ENCODE assay signal across 24 cellular contexts in the genomic region with DNA sequence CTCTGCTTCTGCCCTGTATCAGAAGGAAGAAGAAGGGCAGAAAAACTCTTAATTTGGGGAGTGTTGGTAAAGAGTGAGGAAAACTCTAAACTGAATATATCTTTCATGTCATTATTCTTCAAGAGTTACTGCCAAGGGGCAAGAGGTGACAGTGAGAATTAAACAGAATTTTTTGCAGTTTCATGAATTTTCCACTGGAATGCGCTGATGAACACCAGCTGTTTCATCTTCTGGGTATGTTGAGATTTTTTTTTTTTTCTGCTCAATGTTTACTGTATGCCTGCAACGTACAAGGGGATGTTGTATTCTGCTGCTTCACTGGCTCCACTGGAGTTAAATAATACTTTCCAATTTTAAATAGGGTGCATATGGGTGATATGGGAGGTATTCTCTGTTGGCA.
DNase-seq lines count a peak whose midpoint lies in the region; TF ChIP-seq lines count a peak whose summit lies in the region.
"Had no signal": no experiment of that assay in that cellular context is flagged by ENCODE, and none has a peak within 500 bp of the region (broad histone marks: within the 10 kb centered on the region; RNA-seq: fewer than 3 reads in every experiment).

No MANE protein-coding gene starts in this region.

- peak overlapping the region; percentile 30; the same call in 1 of the 2 replicates for H2AFZ ChIP-seq in GM23248

- H3K27ac ChIP-seq in GM23248 = no peak overlapping the region
- H3K27ac ChIP-seq: cardiac muscle cell, heart left ventricle, spleen, tibial artery had no signal

- H3K4me3 ChIP-seq in GM23248 (no peak overlapping the region), fibroblast of mammary gland (ENCODE audit: control insufficient read depth, low read depth, low read length) (no peak overlapping the region)
- H3K4me3 ChIP-seq: cardiac muscle cell, heart left ventricle, spleen, tibial artery had no signal

- H3K27ac Mint-ChIP-seq in nephron = peak overlapping the region; percentile 93 to 96 (median 94)
- H3K27ac Mint-ChIP-seq: CD8-positive, alpha-beta T cell; dendritic cell treated with granulocyte-macrophage colony-stimulating factor and Interleukin-4, amounts not matched to agents 40 ng/mL and 50 ng/mL, for 4 days; stimulated activated memory B cell treated with anti-CD40 and anti-IgM and Interleukin-4, amounts not matched to agents 10 μg/mL and 1 μg/mL and 100 μg/mL, for 72 hours; T-helper 2 cell treated with Interferon-gamma antibody and Interleukin-4, amounts not matched to agents 5 μg/mL and 100 μg/mL, for 36 hours had no signal

- H3K36me3 Mint-ChIP-seq in nephron (ENCODE audit: low read depth) = no peaks in the 10 kb centered on the region
- H3K36me3 Mint-ChIP-seq: CD8-positive, alpha-beta T cell; stimulated activated memory B cell treated with anti-CD40 and anti-IgM and Interleukin-4, amounts not matched to agents 10 μg/mL and 1 μg/mL and 100 μg/mL, for 72 hours had no signal

- H3K27me3 Mint-ChIP-seq in nephron (ENCODE audit: low read depth) = no peaks in the 10 kb centered on the region
- H3K27me3 Mint-ChIP-seq: dendritic cell treated with granulocyte-macrophage colony-stimulating factor and Interleukin-4, amounts not matched to agents 40 ng/mL and 50 ng/mL, for 4 days; naive thymus-derived CD4-positive, alpha-beta T cell; stimulated activated memory B cell treated with anti-CD40 and anti-IgM and Interleukin-4, amounts not matched to agents 10 μg/mL and 1 μg/mL and 100 μg/mL, for 72 hours had no signal

- no peaks in the 10 kb centered on the region for H4K20me1 ChIP-seq in GM23248 (ENCODE audit: insufficient read depth)

- CTCF ChIA-PET in HEK293T (lab: Yijun Ruan, JAX) = no interaction called here

- no peaks in the 10 kb centered on the region for H3K79me2 ChIP-seq in GM23248 (ENCODE audit: insufficient read depth)

- DNase-seq in GM23248 (peak; percentile 33), RPMI7951 (ENCODE audit: low read depth) (peak; percentile 3), fibroblast of mammary gland (ENCODE audit: low read depth) (peak; percentile 29), HEK293T (ENCODE audit: extremely low spot score) (no peak), MV-4-11 (lab: John Stamatoyannopoulos, UW) (no peak), SHP77 (lab: John Stamatoyannopoulos, UW) (no peak), NCI-H345 (lab: John Stamatoyannopoulos, UW) (no peak)
- DNase-seq: activated naive CD4-positive, alpha-beta T cell treated with anti-CD3 and anti-CD28 coated beads for 36 hours; amniotic stem cell; CD8-positive, alpha-beta T cell; GOT3; heart left ventricle; left colon; naive thymus-derived CD4-positive, alpha-beta T cell; NCI-H187; RPMI8226; spleen; stimulated activated CD4-positive, alpha-beta T cell treated with anti-CD3 and anti-CD28 coated beads, Interleukin-2, amount 100 ng/mL, for 48 hours; tibial artery had no signal

- H3K36me3 ChIP-seq in GM23248 (ENCODE audit: low read depth) = no peaks in the 10 kb centered on the region
- H3K36me3 ChIP-seq: cardiac muscle cell, heart left ventricle, spleen, tibial artery had no signal

- POLR2A ChIA-PET in HEK293T (lab: Yijun Ruan, JAX) = no interaction called here

- H3K9me2 ChIP-seq in GM23248 (ENCODE audit: insufficient read depth) = no peaks in the 10 kb centered on the region

- H3K4me1 ChIP-seq in GM23248 (ENCODE audit: insufficient read depth) = peaks cover 8% of the 10 kb centered on the region; the same call in 1 of the 2 replicates

- H3K9me3 Mint-ChIP-seq in nephron = peaks cover 3% of the 10 kb centered on the region
- H3K9me3 Mint-ChIP-seq: CD8-positive, alpha-beta T cell; dendritic cell treated with granulocyte-macrophage colony-stimulating factor and Interleukin-4, amounts not matched to agents 40 ng/mL and 50 ng/mL, for 4 days had no signal

- no peak overlapping the region for H3K9ac ChIP-seq in GM23248

- peaks cover 16% of the 10 kb centered on the region for H3K4me1 Mint-ChIP-seq in nephron

- in situ Hi-C loops in GM23248 (cut with MboI) = no loop called here

- H3K27me3 ChIP-seq in GM23248 (replicated peaks; ENCODE audit: insufficient read depth) = no peaks in the 10 kb centered on the region
- H3K27me3 ChIP-seq: cardiac muscle cell, heart left ventricle, spleen, tibial artery had no signal

- 5 to 11% methylated on average over 2 of the region's 2 CpGs for WGBS in GM23248 (ENCODE audit: low coverage in 1 of 2, low lambda C conversion rate in 2 of 2, missing lambda C conversion rate in 2 of 2), 2 experiments

- no peak for TF ChIP-seq CTCF in fibroblast of mammary gland (conservative IDR thresholded peaks at IDR 0.05; ENCODE audit: control insufficient read depth, insufficient read depth, low read depth, low read length)
- TF ChIP-seq CTCF in nephron (IDR thresholded peaks at IDR 0.05; ENCODE audit: unreplicated experiment in 3 of 3) = no peak

- H3F3A ChIP-seq in GM23248 (ENCODE audit: insufficient read depth) = no peaks in the 10 kb centered on the region

- no peak overlapping the region for H3K4me3 Mint-ChIP-seq in nephron
- H3K4me3 Mint-ChIP-seq: activated naive CD4-positive, alpha-beta T cell treated with anti-CD3 and anti-CD28 coated beads for 36 hours; CD8-positive, alpha-beta T cell; dendritic cell treated with granulocyte-macrophage colony-stimulating factor and Interleukin-4, amounts not matched to agents 40 ng/mL and 50 ng/mL, for 4 days; naive thymus-derived CD4-positive, alpha-beta T cell; stimulated activated memory B cell treated with anti-CD40 and anti-IgM and Interleukin-4, amounts not matched to agents 10 μg/mL and 1 μg/mL and 100 μg/mL, for 72 hours; T-helper 2 cell treated with Interferon-gamma antibody and Interleukin-4, amounts not matched to agents 5 μg/mL and 100 μg/mL, for 36 hours had no signal

- H3K9me3 ChIP-seq in GM23248 (ENCODE audit: low read depth) = no peaks in the 10 kb centered on the region
- H3K9me3 ChIP-seq: heart left ventricle, spleen, tibial artery had no signal

- peak overlapping the region; percentile 35 for H3K4me2 ChIP-seq in GM23248 (ENCODE audit: unreplicated experiment)

TF ChIP-seq in HEK293T, 16 proteins besides CTCF, POLR2A, EP300 and RAD21:
- TF ChIP-seq ARNT (IDR thresholded peaks at IDR 0.05) (no peak), BHLHE40 (IDR thresholded peaks at IDR 0.05; ENCODE audit: borderline replicate concordance) (no peak)

Comparison
In these comparisons a context has a peak if more than half of its experiments do, and no peak if none do; other contexts are left out.
1. DNase-seq: peak in GM23248 (single experiment), RPMI7951 (single experiment) and fibroblast of mammary gland (single experiment); none in HEK293T (single experiment), MV-4-11 (single experiment), SHP77 (0 of 2) and NCI-H345 (single experiment).